ENCODE assay signal across 27 cellular contexts in genomic region chr2:126801473-126801872, GRCh38.
DNase-seq lines count a peak whose midpoint lies in the region; FAIRE-seq and TF ChIP-seq lines count a peak whose summit lies in the region.
"Had no signal": no experiment of that assay in that cellular context is flagged by ENCODE, and none has a peak within 500 bp of the region (broad histone marks: within the 10 kb centered on the region; RNA-seq: fewer than 3 reads in every experiment).

No MANE protein-coding gene starts in this region.

- H2BK12ac ChIP-seq in H1 (ENCODE audit: low read depth, low read length) = 0 out of 2 replicates have a peak overlapping the region, but pooled peaks have one; percentile 60

- H3K23me2 ChIP-seq in H1 (ENCODE audit: low read depth, low read length) = no peaks in the 10 kb centered on the region

- whole genome bisulfite sequencing in H1 (ENCODE audit: extremely low coverage in 1 of 2, insufficient coverage in 1 of 2, insufficient read length in 1 of 2, insufficient replicate concordance in 2 of 2, low coverage in 1 of 2, low lambda C conversion rate in 2 of 2, missing lambda C conversion rate in 1 of 2), 2 experiments = 91% methylated on average over 6 of the region's 6 CpGs; no CpG with 5 or more reads in 1 of the 2 experiments

- no peak overlapping the region for H2AK5ac ChIP-seq in H1 (ENCODE audit: low read depth, low read length)

- no peaks in the 10 kb centered on the region for H3K9me3 ChIP-seq in left ventricle myocardium inferior (replicated peaks)
- H3K9me3 ChIP-seq in H1 (ENCODE audit: insufficient read depth in 2 of 2, low read depth in 1 of 2, low read length in 1 of 2) = no peaks in the 10 kb centered on the region
- no peaks in the 10 kb centered on the region for H3K9me3 ChIP-seq in osteoblast (ENCODE audit: low read depth, low read length)
- H3K9me3 ChIP-seq: A549; BE2C; BLaER1 treated with 17β-estradiol and CSF1 and Interleukin-3, amounts not matched to agents 10 nM and 100 nM; HAP-1 had no signal

- no peak overlapping the region for H3K9ac ChIP-seq in H1 (replicated peaks in 1 of 4; ENCODE audit: extremely low read depth in 1 of 4, low read depth in 3 of 4, low read length in 3 of 4)
- H3K9ac ChIP-seq: BLaER1 treated with 17β-estradiol and CSF1 and Interleukin-3, amounts not matched to agents 10 nM and 100 nM had no signal

- no peaks in the 10 kb centered on the region for H3K79me1 ChIP-seq in H1 (ENCODE audit: low read depth, low read length)

- no peak overlapping the region for H2BK120ac ChIP-seq in H1 (replicated peaks; ENCODE audit: low read depth, low read length)

- H3K4me2 ChIP-seq in H1 (ENCODE audit: insufficient read depth in 1 of 2, low read depth in 2 of 2, low read length in 2 of 2) = no peak overlapping the region
- H3K4me2 ChIP-seq in osteoblast (ENCODE audit: insufficient read depth, low read length) = no peak overlapping the region
- H3K4me2 ChIP-seq: A549; BLaER1 treated with 17β-estradiol and CSF1 and Interleukin-3, amounts not matched to agents 10 nM and 100 nM had no signal

- no peak for FAIRE-seq in H1 (lab: Jason Lieb, UNC)
- FAIRE-seq in frontal cortex (lab: Jason Lieb, UNC) = no peak
- FAIRE-seq: A549, D721Med, GM12891, GM18507, H54 had no signal

- H3K27me3 ChIP-seq in left ventricle myocardium inferior (ENCODE audit: low read depth) (peaks cover 23% of the 10 kb centered on the region), H1 (replicated peaks in 1 of 4; ENCODE audit: control insufficient read depth in 3 of 4, extremely low read depth in 1 of 4, insufficient read depth in 3 of 4, low read length in 3 of 4) (no peaks in the 10 kb centered on the region), osteoblast (ENCODE audit: insufficient read depth, low read length) (no peaks in the 10 kb centered on the region)
- H3K27me3 ChIP-seq: BE2C; BLaER1 treated with 17β-estradiol and CSF1 and Interleukin-3, amounts not matched to agents 10 nM and 100 nM had no signal

- H2AFZ ChIP-seq in H1 (ENCODE audit: low read length) (no peak overlapping the region), osteoblast (ENCODE audit: low read length) (no peak overlapping the region)

- no peak overlapping the region for H3K18ac ChIP-seq in H1 (ENCODE audit: extremely low read depth, low read length)

- H4K8ac ChIP-seq in H1 (ENCODE audit: extremely low read depth, insufficient read depth, low read length) = no peak overlapping the region

- no peak overlapping the region for H3K4me3 ChIP-seq in left ventricle myocardium inferior
- no peak overlapping the region for H3K4me3 ChIP-seq in H1 (ENCODE audit: extremely low read depth in 1 of 4, insufficient read depth in 2 of 4, low read depth in 3 of 4, low read length in 4 of 4)
- H3K4me3 ChIP-seq in osteoblast (ENCODE audit: insufficient read depth, low read length) = no peak overlapping the region
- H3K4me3 ChIP-seq: A549; BLaER1 treated with 17β-estradiol and CSF1 and Interleukin-3, amounts not matched to agents 10 nM and 100 nM; GM23338; HAP-1 had no signal

- intact Hi-C loops in cardiac septum (cut with DNase I) = no loop called here
- intact Hi-C loops in left ventricle myocardium inferior (cut with micrococcal nuclease) = no loop called here

- POLR2A ChIA-PET in H1 (lab: Charles Lee; ENCODE audit: partially characterized antibody) = interaction anchor here (0.5 kb wide), 1 partner anchor 37 kb away, joined by 3 read pairs; no protein-coding TSS in a partner anchor

- H2BK20ac ChIP-seq in H1 (ENCODE audit: low read length) = no peak overlapping the region

- H3K23ac ChIP-seq in H1 (ENCODE audit: insufficient read length) = no peak overlapping the region

- H3K27ac ChIP-seq in left ventricle myocardium inferior (replicated peaks) (no peak overlapping the region), H1 (ENCODE audit: low read depth, low read length) (no peak overlapping the region), osteoblast (ENCODE audit: low read depth, low read length) (no peak overlapping the region)
- H3K27ac ChIP-seq: A549; BLaER1 treated with 17β-estradiol and CSF1 and Interleukin-3, amounts not matched to agents 10 nM and 100 nM had no signal

- no peaks in the 10 kb centered on the region for H4K20me1 ChIP-seq in H1 (replicated peaks in 1 of 2; ENCODE audit: control insufficient read depth in 1 of 2, insufficient read depth in 2 of 2, low read length in 2 of 2)
- H4K20me1 ChIP-seq in osteoblast (ENCODE audit: insufficient read depth, low read length) = no peaks in the 10 kb centered on the region
- H4K20me1 ChIP-seq: BLaER1 treated with 17β-estradiol and CSF1 and Interleukin-3, amounts not matched to agents 10 nM and 100 nM had no signal

- H3K14ac ChIP-seq in H1 (ENCODE audit: insufficient read length) = no peak overlapping the region

- no peak overlapping the region for H3K4ac ChIP-seq in H1 (replicated peaks; ENCODE audit: insufficient read length, low read depth, low read length)

- no peak overlapping the region for H4K5ac ChIP-seq in H1 (ENCODE audit: insufficient read length, low read depth, low read length)

- H3K36me3 ChIP-seq in left ventricle myocardium inferior (no peaks in the 10 kb centered on the region), H1 (ENCODE audit: control insufficient read depth in 2 of 4, insufficient read depth in 4 of 4, low read length in 3 of 4) (no peaks in the 10 kb centered on the region), osteoblast (ENCODE audit: insufficient read depth, low read length) (no peaks in the 10 kb centered on the region)
- H3K36me3 ChIP-seq: BE2C; BLaER1 treated with 17β-estradiol and CSF1 and Interleukin-3, amounts not matched to agents 10 nM and 100 nM; HAP-1 had no signal

- no peak for TF ChIP-seq RAD21 in H1 (IDR thresholded peaks at IDR 0.05 in 1 of 2, conservative IDR thresholded peaks at IDR 0.05 in 1 of 2; ENCODE audit: low read depth in 2 of 2, low read length in 2 of 2)

- no peak for TF ChIP-seq EP300 in H1 (IDR thresholded peaks at IDR 0.05; ENCODE audit: borderline replicate concordance in 1 of 2, low read depth in 2 of 2, low read length in 2 of 2)

- H2BK5ac ChIP-seq in H1 (ENCODE audit: low read depth, low read length) = no peak overlapping the region

- no peak for TF ChIP-seq CTCF in left ventricle myocardium inferior (IDR thresholded peaks at IDR 0.05; ENCODE audit: borderline replicate concordance)
- TF ChIP-seq CTCF in H1 (IDR thresholded peaks at IDR 0.05; ENCODE audit: control extremely low read depth in 1 of 3, insufficient read depth in 1 of 3, low read depth in 1 of 3, low read length in 3 of 3) = no peak
- no peak for TF ChIP-seq CTCF in osteoblast (IDR thresholded peaks at IDR 0.05; ENCODE audit: extremely low read depth, low read depth, low read length)

- no peaks in the 10 kb centered on the region for H3K79me2 ChIP-seq in H1 (ENCODE audit: control insufficient read depth in 1 of 2, insufficient read depth in 2 of 2, low read length in 2 of 2)
- no peaks in the 10 kb centered on the region for H3K79me2 ChIP-seq in osteoblast (ENCODE audit: insufficient read depth, low read length)

- DNase-seq in cardiac septum (ENCODE audit: low spot score) = peak; percentile 47
- no peak for DNase-seq in left ventricle myocardium inferior
- peak in 1 of 2 experiments; percentile 22 for DNase-seq in H1 (ENCODE audit: low read depth in 1 of 2, low spot score in 2 of 2)
- DNase-seq in islet precursor cell = peak; percentile 20
- DNase-seq in stimulated activated CD8-positive, alpha-beta memory T cell treated with anti-CD3 and anti-CD28 coated beads, Interleukin-4, amount 100 ng/mL, for 48 hours = peak; percentile 5
- DNase-seq in frontal cortex (ENCODE audit: low spot score in 2 of 2) = no peak
- no peak for DNase-seq in osteoblast (ENCODE audit: insufficient read length, low spot score, missing footprints)
- no peak for DNase-seq in NCI-H774 (lab: John Stamatoyannopoulos, UW)
- DNase-seq: 8988T; ACHN; AML-193; BE2C; CD4-positive, alpha-beta T cell; CD8-positive, alpha-beta memory T cell; DMS 273 treated with DMSO at 0.1 percent for 48 hours; DMS79; EL; GDM1; HFFc6 had no signal

- TF ChIP-seq POLR2A in H1 (IDR thresholded peaks at IDR 0.05; ENCODE audit: control extremely low read depth in 1 of 2, low read depth in 2 of 2, low read length in 2 of 2) = no peak

- H3K56ac ChIP-seq in H1 (replicated peaks; ENCODE audit: insufficient read length, low read depth, low read length) = no peak overlapping the region

- CTCF ChIA-PET in H1 (lab: Charles Lee; ENCODE audit: partially characterized antibody) = interaction anchor here (1.1 to 1.7 kb wide), 2 partner anchors 14 to 225 kb away, joined by 3 to 4 read pairs; no protein-coding TSS in a partner anchor

- no peak overlapping the region for H4K91ac ChIP-seq in H1 (replicated peaks; ENCODE audit: insufficient read length, low read length)

- H3K4me1 ChIP-seq in left ventricle myocardium inferior (no peaks in the 10 kb centered on the region), H1 (replicated peaks in 1 of 4; ENCODE audit: control insufficient read depth in 3 of 4, insufficient read depth in 4 of 4, low read length in 3 of 4) (peaks cover 0 to 5% (median 2%) of the 10 kb centered on the region in 4 experiments; a peak in 2 of 7 replicates), osteoblast (ENCODE audit: insufficient read depth, low read length) (no peaks in the 10 kb centered on the region)
- H3K4me1 ChIP-seq: A549; BE2C; BLaER1 treated with 17β-estradiol and CSF1 and Interleukin-3, amounts not matched to agents 10 nM and 100 nM; HAP-1 had no signal

- H2BK15ac ChIP-seq in H1 (ENCODE audit: low read length) = no peak overlapping the region

TF ChIP-seq in H1, 55 proteins besides CTCF, POLR2A, EP300 and RAD21:
- TF ChIP-seq BCL11A (IDR thresholded peaks at IDR 0.05; ENCODE audit: low read depth in 2 of 2, low read length in 2 of 2) (no peak), TCF12 (IDR thresholded peaks at IDR 0.05; ENCODE audit: low read depth, low read length) (no peak), CEBPB (IDR thresholded peaks at IDR 0.05; ENCODE audit: low read depth, low read length) (no peak)

Comparison
In these comparisons a context has a peak if more than half of its experiments do, and no peak if none do; other contexts are left out.
1. DNase-seq: peak in cardiac septum (single experiment), islet precursor cell (single experiment) and stimulated activated CD8-positive, alpha-beta memory T cell treated with anti-CD3 and anti-CD28 coated beads, Interleukin-4, amount 100 ng/mL, for 48 hours (single experiment); none in left ventricle myocardium inferior (single experiment), frontal cortex (0 of 2), osteoblast (single experiment) and NCI-H774 (single experiment).